Comparison of ENCODE assay signal across 8 cellular contexts in genomic region chr18:26090130-26091046, GRCh38. TPM values are rescaled to one million over a fixed set of nuclear protein-coding genes. Genes with fewer than 3 reads are reported as not detected.
DNase-seq lines count a peak whose midpoint lies in the region; ATAC-seq and TF ChIP-seq lines count a peak whose summit lies in the region.

Gene SS18, minus strand, starts transcription at chr18:26090613. Its CDS starts 44 bp downstream, at chr18:26090569.

- H3K27me3 ChIP-seq in Panc1 (ENCODE audit: control insufficient read depth, insufficient read depth, low read length) (no peaks in the 10 kb centered on the region), muscle layer of duodenum (ENCODE audit: low read depth, low read length) (no peaks in the 10 kb centered on the region)

- intact Hi-C loops in Panc1 (cut with micrococcal nuclease; ENCODE audit: unreplicated experiment) = loop anchor here (5.0 kb wide), 1 partner anchor 137 kb away; the partner anchor contains the start of gene TAF4B

- peak; percentile 85 for DNase-seq in DMS153 treated with DMSO at 0.1 percent for 48 hours (lab: John Stamatoyannopoulos, UW; ENCODE audit: unreplicated experiment)
- peak; percentile 67 for DNase-seq in Jurkat, Clone E6-1 (ENCODE audit: low read depth, low spot score)
- DNase-seq in Panc1 (ENCODE audit: low read depth, low spot score) = peak; percentile 41
- peak; percentile 93 to 94 for DNase-seq in activated T-cell treated with anti-CD3 and anti-CD28 coated beads, Interleukin-2, amount 50 U/mL, for 48 hours
- peak; percentile 81 to 90 for DNase-seq in stimulated activated CD8-positive, alpha-beta memory T cell treated with anti-CD3 and anti-CD28 coated beads, Interleukin-7, amount 100 ng/mL, for 4 hours (ENCODE audit: low read depth in 2 of 2)

- H3K27ac ChIP-seq in Panc1 (ENCODE audit: low read length) = peak within 1 kb of the TSS; percentile 98
- peak within 1 kb of the TSS; percentile 92 for H3K27ac ChIP-seq in muscle layer of duodenum (ENCODE audit: low read length)

- CTCF ChIA-PET in Panc1 (lab: Charles Lee) = no interaction called here

- peaks cover 27% of the 10 kb centered on the region for H3K36me3 ChIP-seq in Panc1 (ENCODE audit: control insufficient read depth, insufficient read depth, low read length)
- peaks cover 0 to 9% of the 10 kb centered on the region in 2 donors for H3K36me3 ChIP-seq in muscle layer of duodenum (ENCODE audit: control insufficient read depth in 1 of 2, insufficient read depth in 2 of 2, low read length in 2 of 2)

- H3K4me1 ChIP-seq in Panc1 (ENCODE audit: control insufficient read depth, insufficient read depth, low read length) = peaks cover 11% of the 10 kb centered on the region; the same call in 1 of the 2 replicates
- peaks cover 3 to 21% of the 10 kb centered on the region in 2 donors for H3K4me1 ChIP-seq in muscle layer of duodenum (ENCODE audit: control insufficient read depth in 1 of 2, insufficient read depth in 2 of 2, low read length in 2 of 2)

- no peaks in the 10 kb centered on the region for H3K9me3 ChIP-seq in Panc1 (ENCODE audit: control insufficient read depth, insufficient read depth, low read depth, low read length)
- H3K9me3 ChIP-seq in muscle layer of duodenum (ENCODE audit: control insufficient read depth in 1 of 2, low read length in 2 of 2) = no peaks in the 10 kb centered on the region

- POLR2A ChIA-PET in Panc1 (lab: Charles Lee) = interaction anchor here (0.5 kb wide), 1 partner anchor 459 kb away, joined by 11 read pairs; no protein-coding TSS in a partner anchor

- no TSS peak for BruUV-seq in Panc1 (replicated peaks; lab: Mats Ljungman, UMichigan)

- ATAC-seq in GM21619 (IDR thresholded peaks at IDR 0.05; ENCODE audit: unreplicated experiment) (peak; percentile 82), Panc1 (peak; percentile 96), esophagus mucosa (peak; percentile 95)

- peak within 1 kb of the TSS; percentile 70 for H3K4me3 ChIP-seq in Jurkat, Clone E6-1 (ENCODE audit: low read length)
- H3K4me3 ChIP-seq in Panc1 (ENCODE audit: low read depth in 2 of 2, low read length in 2 of 2) = peak within 1 kb of the TSS; percentile 78 to 90
- H3K4me3 ChIP-seq in muscle layer of duodenum (ENCODE audit: low read depth in 1 of 2, low read length in 2 of 2) = peak within 1 kb of the TSS; percentile 91 to 94

- in situ Hi-C loops in Panc1 (cut with HindIII; ENCODE audit: low pct_unique_long_range_greater_than_20kb, low sequenced_read_pairs) = no loop called here

- no peak for TF ChIP-seq CTCF in Panc1 (IDR thresholded peaks at IDR 0.05)

RNA-seq across cellular contexts. Expression of gene SS18, which starts in this region (rescaled TPM):
- 36.2 TPM for polyA plus RNA-seq in Jurkat, Clone E6-1 (2012; ENCODE audit: insufficient read depth, insufficient read length)
- total RNA-seq in Panc1 (2021; ENCODE audit: unreplicated experiment) (99.1 TPM), esophagus mucosa (56.9 TPM)
- 90.0 TPM for polyA plus RNA-seq in Panc1 (2012; ENCODE audit: insufficient read length)

Comparison
In these comparisons a context has a peak if more than half of its experiments do, and no peak if none do; other contexts are left out.
1. Peak in every context shown above with its lines: DNase-seq, ATAC-seq, H3K4me3 ChIP-seq and H3K27ac ChIP-seq.
2. DNase-seq: peak in every context shown above with its lines; median percentile 94 in activated T-cell treated with anti-CD3 and anti-CD28 coated beads, Interleukin-2, amount 50 U/mL, for 48 hours; 86 in stimulated activated CD8-positive, alpha-beta memory T cell treated with anti-CD3 and anti-CD28 coated beads, Interleukin-7, amount 100 ng/mL, for 4 hours; 85 in DMS153 treated with DMSO at 0.1 percent for 48 hours; 67 in Jurkat, Clone E6-1; 41 in Panc1.